In genomic region chr3:81490541-81491288, GRCh38 we compare ENCODE assay signal across 8 cellular contexts.
A peak's percentile ranks its signal among the peaks of the same experiment; 100 is the strongest.
DNase-seq lines count a peak whose midpoint lies in the region; ATAC-seq and TF ChIP-seq lines count a peak whose summit lies in the region.

No MANE protein-coding gene starts in this region.

- no peaks in the 10 kb centered on the region for H4K20me1 ChIP-seq in GM23248 (ENCODE audit: insufficient read depth)

- peak; percentile 62 for ATAC-seq in thoracic aorta (ENCODE audit: insufficient number of reproducible peaks, low FRiP score, low read depth)

- DNase-seq in G401 (ENCODE audit: low spot score) (peak; percentile 61), GM23248 (peak; percentile 92), Kasumi-1 (lab: John Stamatoyannopoulos, UW) (peak; percentile 85 to 94), RKO (ENCODE audit: low spot score) (peak; percentile 88), activated T-helper 1 cell treated with Interleukin-2 at 50 U/mL for 16 hours (ENCODE audit: low read depth) (peak; percentile 24), foreskin fibroblast (peak; percentile 43 to 81), occipital lobe (lab: John Stamatoyannopoulos, UW) (peak; percentile 42), thoracic aorta (ENCODE audit: low spot score) (peak; percentile 75)

- in situ Hi-C loops in G401 (cut with HindIII; ENCODE audit: low sequenced_read_pairs): no loop called here
- in situ Hi-C loops in GM23248 (cut with MboI): no loop called here

- H3K4me1 ChIP-seq in GM23248 (ENCODE audit: insufficient read depth) (peaks cover 29% of the 10 kb centered on the region), thoracic aorta (ENCODE audit: control insufficient read depth in 1 of 2, low read depth in 2 of 2) (peaks cover 5 to 22% of the 10 kb centered on the region in 2 donors)

- no peaks in the 10 kb centered on the region for H3K27me3 ChIP-seq in GM23248 (replicated peaks; ENCODE audit: insufficient read depth)
- H3K27me3 ChIP-seq in thoracic aorta (replicated peaks; ENCODE audit: insufficient read depth): no peaks in the 10 kb centered on the region

- no peak overlapping the region for H3K9ac ChIP-seq in GM23248

- no peak overlapping the region for H3K4me2 ChIP-seq in GM23248 (ENCODE audit: unreplicated experiment)

- TF ChIP-seq CTCF in foreskin fibroblast (IDR thresholded peaks at IDR 0.05; ENCODE audit: low read depth, low read length) (peak; percentile 65), thoracic aorta (IDR thresholded peaks at IDR 0.05) (peak; percentile 58)

- H3K27ac ChIP-seq in GM23248: peak overlapping the region; percentile 92
- peak overlapping the region; percentile 3 to 65 for H3K27ac ChIP-seq in thoracic aorta

- no peaks in the 10 kb centered on the region for H3K79me2 ChIP-seq in GM23248 (ENCODE audit: insufficient read depth)

- H3K9me3 ChIP-seq in GM23248 (ENCODE audit: low read depth) (no peaks in the 10 kb centered on the region), thoracic aorta (no peaks in the 10 kb centered on the region)

- H3K4me3 ChIP-seq in GM23248: no peak overlapping the region
- H3K4me3 ChIP-seq in foreskin fibroblast (ENCODE audit: low read depth in 1 of 2, low read length in 2 of 2): no peak overlapping the region
- no peak overlapping the region for H3K4me3 ChIP-seq in thoracic aorta

- H2AFZ ChIP-seq in GM23248: no peak overlapping the region

- H3K36me3 ChIP-seq in GM23248 (ENCODE audit: low read depth): peaks cover 5% of the 10 kb centered on the region; the same call in 1 of the 2 replicates
- no peaks in the 10 kb centered on the region for H3K36me3 ChIP-seq in thoracic aorta

- H3F3A ChIP-seq in GM23248 (ENCODE audit: insufficient read depth): peaks cover 34% of the 10 kb centered on the region

- no peaks in the 10 kb centered on the region for H3K9me2 ChIP-seq in GM23248 (ENCODE audit: insufficient read depth)

- WGBS in GM23248 (ENCODE audit: low coverage in 1 of 2, low lambda C conversion rate in 2 of 2, missing lambda C conversion rate in 2 of 2), 2 experiments: 56% methylated on average over 7 of the region's 7 CpGs

Comparison
In these comparisons a context has a peak if more than half of its experiments do, and no peak if none do; other contexts are left out.
1. DNase-seq: peak in every context shown above with its lines; median percentile 92 in GM23248; 90 in Kasumi-1; 88 in RKO; 75 in thoracic aorta; 62 in foreskin fibroblast; 61 in G401; 42 in occipital lobe; 24 in activated T-helper 1 cell treated with Interleukin-2 at 50 U/mL for 16 hours.